In the genomic region with DNA sequence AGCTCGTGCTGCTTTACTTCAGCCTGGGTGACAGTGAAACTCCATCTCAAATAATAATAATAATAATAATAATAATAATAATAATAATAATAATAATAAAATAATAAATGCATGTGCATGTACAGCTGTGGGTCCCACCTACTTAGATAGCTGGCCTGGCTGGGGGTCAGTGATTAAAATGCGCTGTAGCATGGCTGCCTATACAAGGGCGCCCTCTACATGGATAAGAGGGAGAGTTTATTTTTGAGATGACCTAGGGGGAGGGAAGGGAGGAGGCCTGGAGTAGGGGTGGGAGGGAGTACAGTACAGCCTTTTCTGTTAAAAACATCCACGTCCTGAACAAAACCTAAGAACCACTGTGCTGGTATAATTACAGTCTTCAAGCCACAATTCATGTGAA, we compare ENCODE assay signal across 10 cellular contexts.
DNase-seq lines count a peak whose midpoint lies in the region; ATAC-seq and TF ChIP-seq lines count a peak whose summit lies in the region.
"Had no signal": no experiment of that assay in that cellular context is flagged by ENCODE, and none has a peak within 500 bp of the region (broad histone marks: within the 10 kb centered on the region; RNA-seq: fewer than 3 reads in every experiment).

No MANE protein-coding gene starts in this region.

- H3K4me3 ChIP-seq in WERI-Rb-1 (ENCODE audit: low read depth, low read length) = no peak overlapping the region
- H3K4me3 ChIP-seq: SK-N-MC had no signal

- DNase-seq in NCI-H2107 treated with DMSO at 0.1 percent for 48 hours (lab: John Stamatoyannopoulos, UW; ENCODE audit: unreplicated experiment) (peak; percentile 72), NCI-H2107 (lab: John Stamatoyannopoulos, UW) (no peak), NCI-H1105 (lab: John Stamatoyannopoulos, UW) (peak; percentile 23), WERI-Rb-1 (peak; percentile 53), pons (ENCODE audit: low spot score) (peak; percentile 25), NCI-H187 treated with DMSO at 0.1 percent for 48 hours (lab: John Stamatoyannopoulos, UW) (no peak)

- no peak for ATAC-seq in HG03439 (IDR thresholded peaks at IDR 0.05; ENCODE audit: unreplicated experiment)
- ATAC-seq in HG03025 (IDR thresholded peaks at IDR 0.05; ENCODE audit: low FRiP score, unreplicated experiment) = no peak
- ATAC-seq: activated T-helper 17 cell treated with anti-CD3 and anti-CD28 coated beads, Interleukin-2, amount 50 U/mL, for 72 hours had no signal

- H3K27ac ChIP-seq in WERI-Rb-1 = no peak overlapping the region
- H3K27ac ChIP-seq: SK-N-MC had no signal

- H3K36me3 ChIP-seq in WERI-Rb-1 = no peaks in the 10 kb centered on the region

- no peaks in the 10 kb centered on the region for H3K9me3 ChIP-seq in WERI-Rb-1 (ENCODE audit: severe bottlenecking)

- TF ChIP-seq CTCF in WERI-Rb-1 (IDR thresholded peaks at IDR 0.05; ENCODE audit: low read depth, low read length) = peak; percentile 56; the same call in 1 of the 2 replicates

- H3K27me3 ChIP-seq in WERI-Rb-1 (ENCODE audit: insufficient read depth, low read depth, severe bottlenecking) = no peaks in the 10 kb centered on the region

Comparison
In these comparisons a context has a peak if more than half of its experiments do, and no peak if none do; other contexts are left out.
1. DNase-seq: peak in NCI-H2107 treated with DMSO at 0.1 percent for 48 hours (single experiment), NCI-H1105 (single experiment), WERI-Rb-1 (single experiment) and pons (single experiment); none in NCI-H2107 (single experiment) and NCI-H187 treated with DMSO at 0.1 percent for 48 hours (single experiment).